ENCODE assay signal across 13 cellular contexts in the genomic region with DNA sequence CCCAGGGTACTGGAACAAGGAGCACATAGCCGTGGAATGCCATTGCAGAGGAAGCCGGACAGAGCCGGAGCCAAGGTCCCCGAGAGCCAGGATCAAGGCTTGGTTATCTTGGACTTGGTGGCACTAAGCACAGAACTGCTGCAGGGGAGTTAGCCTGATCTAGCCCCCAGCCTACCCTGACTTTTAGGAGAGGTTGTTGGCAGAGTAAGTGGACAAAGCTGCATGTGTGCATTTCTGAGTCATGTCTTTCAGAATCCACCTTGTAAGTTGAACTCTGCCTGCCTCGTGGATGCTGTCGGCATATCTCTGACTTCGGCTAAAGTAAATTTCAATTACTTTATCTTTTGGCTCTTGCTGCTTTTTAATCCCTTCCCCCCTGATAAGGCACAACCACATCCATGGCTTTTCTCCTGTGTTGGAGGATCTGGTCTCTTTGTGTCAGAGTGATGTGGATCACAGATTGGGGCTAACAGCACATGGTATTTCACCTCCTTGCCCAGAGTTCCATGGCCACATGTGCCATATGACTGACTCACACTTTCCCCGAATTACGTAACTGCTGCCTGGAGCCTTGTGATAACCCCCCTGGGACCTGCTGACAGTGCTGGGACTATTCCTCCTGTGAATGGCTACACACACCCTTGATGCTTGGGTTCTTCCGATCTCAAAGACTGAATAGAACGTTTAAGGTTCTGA.
DNase-seq lines count a peak whose midpoint lies in the region; ATAC-seq, FAIRE-seq and TF ChIP-seq lines count a peak whose summit lies in the region.
"Had no signal": no experiment of that assay in that cellular context is flagged by ENCODE, and none has a peak within 500 bp of the region (broad histone marks: within the 10 kb centered on the region; RNA-seq: fewer than 3 reads in every experiment).

No MANE protein-coding gene starts in this region.

- H3K27me3 ChIP-seq in pancreas = no peaks in the 10 kb centered on the region
- H3K27me3 ChIP-seq: upper lobe of right lung had no signal

- WGBS in pancreas, 2 donors = 21 to 35% methylated on average over 11 of the region's 11 CpGs

- no peaks in the 10 kb centered on the region for H3K9me3 ChIP-seq in pancreas
- H3K9me3 ChIP-seq: upper lobe of right lung had no signal

- ATAC-seq in pancreas (peak; percentile 83 to 94 (median 86)), HG02610 (IDR thresholded peaks at IDR 0.05; ENCODE audit: unreplicated experiment) (no peak), GM18498 (IDR thresholded peaks at IDR 0.05; ENCODE audit: unreplicated experiment) (no peak)
- ATAC-seq: activated T-cell treated with anti-CD3 and anti-CD28 coated beads, Interleukin-2, amount 50 U/mL, for 72 hours; upper lobe of right lung had no signal

- no peak for TF ChIP-seq CTCF in NB4 (IDR thresholded peaks at IDR 0.05; ENCODE audit: low read depth, low read length)
- no peak for TF ChIP-seq CTCF in pancreas (IDR thresholded peaks at IDR 0.05)

- no peaks in the 10 kb centered on the region for H3K4me1 ChIP-seq in pancreas
- H3K4me1 ChIP-seq: upper lobe of right lung had no signal

- FAIRE-seq in pancreas (lab: Jason Lieb, UNC) = no peak

- H3K4me3 ChIP-seq in NB4 (ENCODE audit: low read depth, low read length) = no peak overlapping the region
- no peak overlapping the region for H3K4me3 ChIP-seq in pancreas
- H3K4me3 ChIP-seq: upper lobe of right lung had no signal

- H3K27ac ChIP-seq in pancreas = no peak overlapping the region
- H3K27ac ChIP-seq: upper lobe of right lung had no signal

- intact Hi-C loops in pancreas (cut with DNase I) = no loop called here

- no peak for TF ChIP-seq POLR2A in NB4 (IDR thresholded peaks at IDR 0.05; ENCODE audit: extremely low read depth, insufficient read length)

- DNase-seq in GM04503 (ENCODE audit: low read depth) (peak; percentile 13), NB4 (ENCODE audit: low read depth) (peak; percentile 80), fibroblast of gingiva (ENCODE audit: low read depth) (peak; percentile 32), pancreas (peak in 3 of 6 donors; percentile 25 to 53 (median 25)), NOMO-1 treated with DMSO at 0.1 percent for 48 hours (lab: John Stamatoyannopoulos, UW; ENCODE audit: unreplicated experiment) (no peak)
- DNase-seq in activated CD8-positive, alpha-beta memory T cell treated with anti-CD3 and anti-CD28 coated beads, Interleukin-2, amount 50 U/mL, for 48 hours = no peak
- DNase-seq: activated CD4-positive, CD25-positive, alpha-beta regulatory T cell; activated T-cell treated with anti-CD3 and anti-CD28 coated beads, Interleukin-2, amount 50 U/mL, for 72 hours; GOT3; midbrain; upper lobe of right lung had no signal

- H3K36me3 ChIP-seq in pancreas = no peaks in the 10 kb centered on the region
- H3K36me3 ChIP-seq: upper lobe of right lung had no signal

Comparison
In these comparisons a context has a peak if more than half of its experiments do, and no peak if none do; other contexts are left out.
1. DNase-seq: peak in GM04503 (single experiment), NB4 (single experiment) and fibroblast of gingiva (single experiment); none in NOMO-1 treated with DMSO at 0.1 percent for 48 hours (single experiment) and activated CD8-positive, alpha-beta memory T cell treated with anti-CD3 and anti-CD28 coated beads, Interleukin-2, amount 50 U/mL, for 48 hours (single experiment).
2. ATAC-seq: peak in pancreas (4 of 4); none in HG02610 (single experiment) and GM18498 (single experiment).